ENCODE assay signal across 16 cellular contexts in genomic region chr2:240310645-240311044, GRCh38.
"Had no signal": no experiment of that assay in that cellular context is flagged by ENCODE, and none has a peak within 500 bp of the region (broad histone marks: within the 10 kb centered on the region; RNA-seq: fewer than 3 reads in every experiment).

No MANE protein-coding gene starts in this region.

- H3K27ac ChIP-seq: foreskin keratinocyte, neutrophil, right atrium auricular region, upper lobe of left lung, vagina had no signal

- H3K27ac Mint-ChIP-seq: effector memory CD8-positive, alpha-beta T cell; immature natural killer cell had no signal

- DNase-seq: effector memory CD8-positive, alpha-beta T cell; erythroblast; foreskin keratinocyte; immature natural killer cell; left cardiac atrium; left ventricle myocardium superior; mesenchymal stem cell; naive B cell; small intestine; stimulated activated CD4-positive, alpha-beta T cell treated with anti-CD3 and anti-CD28 coated beads, Interleukin-12 subunit alpha, Interleukin-12 subunit beta, amount 100 ng/mL, for 4 hours; stimulated activated naive CD4-positive, alpha-beta T cell treated with Interleukin-2 at 50 U/mL for 16 hours had no signal

- ATAC-seq: effector memory CD8-positive, alpha-beta T cell; foreskin keratinocyte; left cardiac atrium; left ventricle myocardium superior had no signal

- H3K4me3 ChIP-seq: lung, right atrium auricular region, upper lobe of left lung, vagina had no signal

- H3K36me3 Mint-ChIP-seq: immature natural killer cell, naive B cell had no signal

- H3K9me3 Mint-ChIP-seq: effector memory CD8-positive, alpha-beta T cell; immature natural killer cell; naive B cell had no signal

- H3K4me3 Mint-ChIP-seq: effector memory CD8-positive, alpha-beta T cell; immature natural killer cell; naive B cell had no signal

- H3K36me3 ChIP-seq: neutrophil, right atrium auricular region, upper lobe of left lung, vagina had no signal

- H3K9me3 ChIP-seq: neutrophil, right atrium auricular region, upper lobe of left lung, vagina had no signal

- H3K4me1 ChIP-seq: foreskin keratinocyte, right atrium auricular region, upper lobe of left lung, vagina had no signal

- H3K4me1 Mint-ChIP-seq: immature natural killer cell, naive B cell had no signal

- H3K27me3 ChIP-seq: neutrophil, right atrium auricular region, upper lobe of left lung, vagina had no signal
